19 cellular contexts compared by ENCODE assay signal in the genomic region with DNA sequence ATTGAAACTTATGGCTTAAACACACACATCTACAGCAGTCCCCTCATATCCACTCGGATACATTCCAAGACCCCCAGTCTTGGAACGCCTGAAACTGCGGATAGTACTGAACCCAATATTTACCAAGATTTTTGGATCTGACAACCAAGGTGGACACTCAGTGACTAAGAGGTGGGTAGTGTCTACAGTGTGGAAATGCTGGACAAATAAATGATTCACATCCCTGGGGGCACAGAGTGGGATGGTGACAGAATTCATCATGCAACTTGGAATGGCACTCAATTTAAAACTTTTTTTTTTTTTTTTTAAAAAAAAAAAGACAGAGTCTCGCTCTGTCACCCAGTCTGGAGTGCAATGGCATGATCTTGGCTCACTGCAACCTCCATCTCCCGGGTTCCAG. TPM values are rescaled to one million over a fixed set of nuclear protein-coding genes. Genes with fewer than 3 reads are reported as not detected.
DNase-seq lines count a peak whose midpoint lies in the region; ATAC-seq, FAIRE-seq and TF ChIP-seq lines count a peak whose summit lies in the region.
"Had no signal": no experiment of that assay in that cellular context is flagged by ENCODE, and none has a peak within 500 bp of the region (broad histone marks: within the 10 kb centered on the region; RNA-seq: fewer than 3 reads in every experiment).

No MANE protein-coding gene starts in this region.

- no peak for TF ChIP-seq CTCF in 22Rv1 (IDR thresholded peaks at IDR 0.05)
- TF ChIP-seq CTCF in Panc1 (IDR thresholded peaks at IDR 0.05): no peak
- no peak for TF ChIP-seq CTCF in bronchial epithelial cell (IDR thresholded peaks at IDR 0.05; ENCODE audit: insufficient read depth, low read length, severe bottlenecking)
- no peak for TF ChIP-seq CTCF in BE2C (IDR thresholded peaks at IDR 0.05; ENCODE audit: low read depth, low read length)

- H3K36me3 Mint-ChIP-seq in activated CD4-positive, alpha-beta T cell treated with anti-CD3 and anti-CD28 coated beads for 36 hours (ENCODE audit: low read depth): peaks cover 41% of the 10 kb centered on the region

- in situ Hi-C loops in GM23248 (cut with MboI): no loop called here
- in situ Hi-C loops in Panc1 (cut with HindIII; ENCODE audit: low pct_unique_long_range_greater_than_20kb, low sequenced_read_pairs): no loop called here

- H3K4me3 ChIP-seq in GM23248 (no peak overlapping the region), Panc1 (ENCODE audit: low read depth in 2 of 2, low read length in 2 of 2) (no peak overlapping the region), bronchial epithelial cell (ENCODE audit: low read depth, low read length) (no peak overlapping the region), BE2C (ENCODE audit: low read depth, low read length) (no peak overlapping the region)
- H3K4me3 ChIP-seq: HAP-1, MG63 had no signal

- CTCF ChIA-PET in Panc1 (lab: Charles Lee): interaction anchor here (0.7 kb wide), 1 partner anchor 99 kb away, joined by 7 read pairs; no protein-coding TSS in a partner anchor
- CTCF ChIA-PET in activated CD4-positive, alpha-beta T cell treated with anti-CD3 and anti-CD28 coated beads for 36 hours (lab: Charles Lee): no interaction called here

- intact Hi-C loops in Panc1 (cut with micrococcal nuclease; ENCODE audit: unreplicated experiment): no loop called here
- intact Hi-C loops in activated CD4-positive, alpha-beta T cell treated with anti-CD3 and anti-CD28 coated beads for 36 hours (cut with DNase I, micrococcal nuclease): no loop called here

- H3K79me2 ChIP-seq in GM23248 (ENCODE audit: insufficient read depth): peaks cover 72% of the 10 kb centered on the region

- no peaks in the 10 kb centered on the region for H3K9me3 Mint-ChIP-seq in activated CD4-positive, alpha-beta T cell treated with anti-CD3 and anti-CD28 coated beads for 36 hours (ENCODE audit: low read depth)

- H3K9ac ChIP-seq in GM23248: no peak overlapping the region

- no TSS peak for BruUV-seq in Panc1 (replicated peaks; lab: Mats Ljungman, UMichigan)

- no peaks in the 10 kb centered on the region for H3K9me2 ChIP-seq in GM23248 (ENCODE audit: insufficient read depth)

- no peaks in the 10 kb centered on the region for H3K27me3 Mint-ChIP-seq in activated CD4-positive, alpha-beta T cell treated with anti-CD3 and anti-CD28 coated beads for 36 hours
- H3K27me3 Mint-ChIP-seq: B cell; CD4-positive, CD25-positive, alpha-beta regulatory T cell had no signal

- H3K27ac ChIP-seq in 22Rv1: peak overlapping the region; percentile 46
- no peak overlapping the region for H3K27ac ChIP-seq in GM23248
- H3K27ac ChIP-seq in Panc1 (ENCODE audit: low read length): no peak overlapping the region

- H2AFZ ChIP-seq in GM23248: no peak overlapping the region

- POLR2A ChIA-PET in Panc1 (lab: Charles Lee): interaction anchor here (0.7 kb wide), 1 partner anchor 45 kb away, joined by 3 read pairs; no protein-coding TSS in a partner anchor
- POLR2A ChIA-PET in activated CD4-positive, alpha-beta T cell treated with anti-CD3 and anti-CD28 coated beads for 36 hours (lab: Charles Lee): no interaction called here

- peaks cover 9% of the 10 kb centered on the region; the same call in 1 of the 2 replicates for H3F3A ChIP-seq in GM23248 (ENCODE audit: insufficient read depth)

- no peak overlapping the region for H3K4me2 ChIP-seq in GM23248 (ENCODE audit: unreplicated experiment)

- H3K4me3 Mint-ChIP-seq in activated CD4-positive, alpha-beta T cell treated with anti-CD3 and anti-CD28 coated beads for 36 hours: no peak overlapping the region
- H3K4me3 Mint-ChIP-seq: B cell; CD4-positive, CD25-positive, alpha-beta regulatory T cell had no signal

- peaks cover 10% of the 10 kb centered on the region for H3K4me1 ChIP-seq in GM23248 (ENCODE audit: insufficient read depth)
- peaks cover 8% of the 10 kb centered on the region; the same call in 1 of the 2 replicates for H3K4me1 ChIP-seq in Panc1 (ENCODE audit: control insufficient read depth, insufficient read depth, low read length)
- H3K4me1 ChIP-seq in BE2C: peaks cover 17% of the 10 kb centered on the region

- peaks cover 51% of the 10 kb centered on the region for H3K36me3 ChIP-seq in GM23248 (ENCODE audit: low read depth)
- peaks cover 7% of the 10 kb centered on the region; the same call in 1 of the 2 replicates for H3K36me3 ChIP-seq in Panc1 (ENCODE audit: control insufficient read depth, insufficient read depth, low read length)
- peaks cover 29% of the 10 kb centered on the region for H3K36me3 ChIP-seq in bronchial epithelial cell (ENCODE audit: control insufficient read depth, insufficient read depth, low read length)
- H3K36me3 ChIP-seq in BE2C: peaks cover 58% of the 10 kb centered on the region

- WGBS in GM23248 (ENCODE audit: low coverage in 1 of 2, low lambda C conversion rate in 2 of 2, missing lambda C conversion rate in 2 of 2), 2 experiments: 98% methylated on average over 5 of the region's 5 CpGs

- DNase-seq in GM23248: peak; percentile 48
- no peak for DNase-seq in Panc1 (ENCODE audit: low read depth, low spot score)
- DNase-seq in bronchial epithelial cell (ENCODE audit: low read depth): peak; percentile 84
- no peak for DNase-seq in activated effector memory CD4-positive, alpha-beta T cell treated with anti-CD3 and anti-CD28 coated beads, Interleukin-2, amount 50 U/mL, for 16 hours
- DNase-seq in activated CD4-positive, alpha-beta T cell treated with anti-CD3 and anti-CD28 coated beads for 36 hours: no peak
- DNase-seq in BE2C: no peak
- DNase-seq: CD4-positive, CD25-positive, alpha-beta regulatory T cell; Karpas-422; MG63; NCI-H1694 treated with DMSO at 0.1 percent for 48 hours; NCI-H2171 treated with DMSO at 0.1 percent for 48 hours; NCI-H526; OCI-M1 had no signal

- H3K4me1 Mint-ChIP-seq in activated CD4-positive, alpha-beta T cell treated with anti-CD3 and anti-CD28 coated beads for 36 hours: no peaks in the 10 kb centered on the region

- H3K27ac Mint-ChIP-seq in activated CD4-positive, alpha-beta T cell treated with anti-CD3 and anti-CD28 coated beads for 36 hours: no peak overlapping the region
- H3K27ac Mint-ChIP-seq: B cell; CD4-positive, CD25-positive, alpha-beta regulatory T cell had no signal

- no peaks in the 10 kb centered on the region for H3K9me3 ChIP-seq in GM23248 (ENCODE audit: low read depth)
- no peaks in the 10 kb centered on the region for H3K9me3 ChIP-seq in Panc1 (ENCODE audit: control insufficient read depth, insufficient read depth, low read depth, low read length)
- H3K9me3 ChIP-seq in BE2C: no peaks in the 10 kb centered on the region
- H3K9me3 ChIP-seq: HAP-1, MG63 had no signal

- ATAC-seq in Panc1 (0 out of 2 replicates have a peak, but pooled peaks have one; percentile 56), HG03469 (IDR thresholded peaks at IDR 0.05; ENCODE audit: unreplicated experiment) (no peak)
- no peak for ATAC-seq in activated CD4-positive, alpha-beta T cell treated with anti-CD3 and anti-CD28 coated beads for 36 hours

- H3K27me3 ChIP-seq in GM23248 (replicated peaks; ENCODE audit: insufficient read depth) (no peaks in the 10 kb centered on the region), Panc1 (ENCODE audit: control insufficient read depth, insufficient read depth, low read length) (no peaks in the 10 kb centered on the region), bronchial epithelial cell (ENCODE audit: control insufficient read depth, insufficient read depth, low read length) (no peaks in the 10 kb centered on the region), BE2C (no peaks in the 10 kb centered on the region)
- H3K27me3 ChIP-seq: MG63 had no signal

- no peak for FAIRE-seq in bronchial epithelial cell (lab: Jason Lieb, UNC)
- FAIRE-seq: A204.1, GM12891 had no signal

- H4K20me1 ChIP-seq in GM23248 (ENCODE audit: insufficient read depth): 0 out of 2 replicates have a peak, but pooled peaks cover 3% of the 10 kb centered on the region

RNA-seq across cellular contexts. Expression of a gene that starts 54.2 kb away (rescaled TPM):
- total RNA-seq in GM23248 (2014; rRNA removed; shearing (Covaris generic)): 59.8 and 73.4 TPM in 2 replicates
- polyA plus RNA-seq in GM23248 (2016; fragmentation: Nextera tagmentation; extraction: Ambion mirVana): 56.6 and 57.4 TPM in 2 replicates
- total RNA-seq in Panc1 (2021; ENCODE audit: unreplicated experiment) (137 TPM), bronchial epithelial cell (98.4 and 111 TPM in 2 replicates)
- 161 TPM for polyA plus RNA-seq in Panc1 (2012; ENCODE audit: insufficient read length)
- 100 to 1,000 TPM; 306 to 360 TPM for total RNA-seq in activated CD4-positive, alpha-beta T cell treated with anti-CD3 and anti-CD28 coated beads for 36 hours
- polyA plus RNA-seq in BE2C (2012; ENCODE audit: insufficient read depth, insufficient read length, low read depth): 372 TPM

Comparison
In these comparisons a context has a peak if more than half of its experiments do, and no peak if none do; other contexts are left out.
1. DNase-seq: peak in GM23248 (single experiment) and bronchial epithelial cell (single experiment); none in Panc1 (single experiment), activated effector memory CD4-positive, alpha-beta T cell treated with anti-CD3 and anti-CD28 coated beads, Interleukin-2, amount 50 U/mL, for 16 hours (single experiment), activated CD4-positive, alpha-beta T cell treated with anti-CD3 and anti-CD28 coated beads for 36 hours (single experiment) and BE2C (single experiment).